ENCODE assay signal across 11 cellular contexts in the genomic region with DNA sequence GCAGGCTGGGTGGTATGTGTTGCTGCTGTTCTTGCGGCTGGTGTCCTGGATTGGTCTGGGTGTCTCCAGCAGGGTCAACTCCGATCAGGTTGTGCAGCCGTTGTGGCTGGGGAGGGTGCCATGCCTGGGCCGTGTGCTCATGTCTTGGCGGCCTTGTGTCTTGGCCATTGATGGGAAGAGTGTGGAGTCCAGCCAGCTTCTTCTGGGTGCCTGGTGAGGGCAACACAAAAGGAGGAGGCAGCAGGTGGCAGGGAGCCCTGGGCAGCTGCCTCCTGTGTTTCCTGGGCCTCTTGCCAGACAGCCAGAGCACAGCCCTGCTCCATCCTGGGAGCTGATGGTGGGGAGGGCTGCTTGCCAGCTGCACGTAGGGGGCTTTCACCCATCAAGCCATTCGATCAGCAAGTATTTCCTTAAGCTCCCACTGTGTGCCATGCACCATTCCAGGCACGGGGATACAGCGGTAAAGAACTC. TPM values are rescaled to one million over a fixed set of nuclear protein-coding genes. Genes with fewer than 3 reads are reported as not detected.
DNase-seq lines count a peak whose midpoint lies in the region; ATAC-seq, FAIRE-seq and TF ChIP-seq lines count a peak whose summit lies in the region.
"Had no signal": no experiment of that assay in that cellular context is flagged by ENCODE, and none has a peak within 500 bp of the region (broad histone marks: within the 10 kb centered on the region; RNA-seq: fewer than 3 reads in every experiment).

No MANE protein-coding gene starts in this region.

- no peak for TF ChIP-seq POLR2A in heart left ventricle (IDR thresholded peaks at IDR 0.05)

- TF ChIP-seq CTCF in RWPE1 (conservative IDR thresholded peaks at IDR 0.05; ENCODE audit: low read depth) (no peak), heart left ventricle (IDR thresholded peaks at IDR 0.05) (no peak)

- peaks cover 0 to 40% (median 17%) of the 10 kb centered on the region in 12 donors for H3K4me1 ChIP-seq in heart left ventricle

- no peak for FAIRE-seq in urothelium cell line (lab: Jason Lieb, UNC)

- WGBS in heart left ventricle, 4 donors, result 52 to 74% (median 61%) methylated on average over 9 of the region's 9 CpGs

- H3K27me3 ChIP-seq in heart left ventricle, result no peaks in the 10 kb centered on the region
- H3K27me3 ChIP-seq: cardiac muscle cell, SJSA1 had no signal

- no peaks in the 10 kb centered on the region for H3K36me3 ChIP-seq in heart left ventricle
- H3K36me3 ChIP-seq: cardiac muscle cell, SJSA1 had no signal

- H3K4me3 ChIP-seq in heart left ventricle, result no peak overlapping the region
- H3K4me3 ChIP-seq: cardiac muscle cell, SJSA1 had no signal

- POLR2A ChIA-PET in RWPE1 (lab: Yijun Ruan, JAX; ENCODE audit: low non-redundant PET), result no interaction called here

- peak overlapping the region; percentile 46 for H3K27ac ChIP-seq in RWPE1
- peak overlapping the region in 10 of 12 donors; percentile 51 to 90 (median 77) for H3K27ac ChIP-seq in heart left ventricle
- no peak overlapping the region for H3K27ac ChIP-seq in substantia nigra (ENCODE audit: low read depth, low read length, poor library complexity, severe bottlenecking)
- H3K27ac ChIP-seq: cardiac muscle cell, SJSA1 had no signal

- intact Hi-C loops in heart left ventricle (cut with DNase I), result no loop called here

- DNase-seq in M059J (ENCODE audit: low read depth) (peak; percentile 28), RWPE1 (ENCODE audit: low spot score) (no peak), heart left ventricle (peak; percentile 76 to 86 (median 77)), substantia nigra (lab: John Stamatoyannopoulos, UW) (peak in 40 of 49 donors; percentile 5 to 87 (median 56)), urothelium cell line (ENCODE audit: low spot score) (no peak), AG08395 (ENCODE audit: low spot score) (no peak)
- DNase-seq: activated CD4-positive, alpha-beta memory T cell treated with anti-CD3 and anti-CD28 coated beads, Interleukin-2, amount 10 ng/mL, durations not matched to agents 7 days and 5 days; naive B cell had no signal

- ATAC-seq in heart left ventricle (peak; percentile 57 to 77 (median 67)), HG02884 (IDR thresholded peaks at IDR 0.05; ENCODE audit: unreplicated experiment) (no peak)

- no peaks in the 10 kb centered on the region for H3K9me3 ChIP-seq in heart left ventricle
- H3K9me3 ChIP-seq: SJSA1 had no signal

- CTCF ChIA-PET in RWPE1 (lab: Yijun Ruan, JAX), result interaction anchor here (5.8 kb wide), 1 partner anchor 16 kb away, joined by 30 read pairs; no protein-coding TSS in a partner anchor

RNA-seq across cellular contexts. Expression of a gene that starts 4.3 kb away (rescaled TPM):
- 2.6 and 7.4 TPM in 2 replicates for total RNA-seq in M059J (2014; rRNA removed; shearing (Covaris generic))
- 1 to 10 TPM in 6 of 9 donors, under 1 TPM in 3; 0.72 to 5.3 (median 1.8) TPM for total RNA-seq in heart left ventricle
- polyA plus RNA-seq in heart left ventricle, result 1 to 10 TPM; 2.4 to 6.1 TPM

RNA-seq across cellular contexts. Expression of a gene that starts 28.5 kb away (rescaled TPM):
- total RNA-seq in M059J (2014; rRNA removed; shearing (Covaris generic)), result 0.10 TPM in 1 of 2 replicates, not detected in the other
- total RNA-seq in heart left ventricle, result 10 to 100 TPM in 6 of 9 donors, 1 to 10 TPM in 3; 4.7 to 20.8 (median 13.5) TPM
- 10 to 100 TPM in 1 of 2 donors, 1 to 10 TPM in 1; 6.8 to 11.1 TPM for polyA plus RNA-seq in heart left ventricle
- total RNA-seq: activated CD4-positive, alpha-beta memory T cell treated with anti-CD3 and anti-CD28 coated beads, Interleukin-2, amount 10 ng/mL, durations not matched to agents 7 days and 5 days; SJSA1 had no signal
- polyA plus RNA-seq: cardiac muscle cell had no signal

Comparison
In these comparisons a context has a peak if more than half of its experiments do, and no peak if none do; other contexts are left out.
1. DNase-seq: peak in M059J (single experiment), heart left ventricle (5 of 5) and substantia nigra (40 of 49); none in RWPE1 (single experiment), urothelium cell line (single experiment) and AG08395 (single experiment).